ENCODE assay signal across 20 cellular contexts in the genomic region with DNA sequence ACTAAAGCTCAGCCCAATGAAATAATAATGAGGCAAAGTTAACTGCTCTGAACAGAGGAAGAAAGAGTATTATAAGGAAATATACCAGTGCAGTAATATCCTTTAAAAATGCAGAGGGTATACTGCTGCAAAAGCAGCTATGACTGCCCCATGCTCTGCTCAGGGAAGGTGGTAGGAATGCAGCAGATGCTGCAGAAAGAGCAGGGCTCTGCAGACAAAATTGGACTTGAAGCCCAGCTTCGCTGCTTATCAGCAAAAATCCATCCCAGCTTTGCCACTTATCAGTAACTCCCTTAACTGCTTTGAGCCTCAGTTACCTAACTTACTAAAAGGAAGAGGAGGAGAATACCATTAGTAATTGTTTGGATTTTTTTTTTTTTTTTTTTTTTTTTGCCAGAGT.
DNase-seq lines count a peak whose midpoint lies in the region; ATAC-seq, FAIRE-seq and TF ChIP-seq lines count a peak whose summit lies in the region.
"Had no signal": no experiment of that assay in that cellular context is flagged by ENCODE, and none has a peak within 500 bp of the region (broad histone marks: within the 10 kb centered on the region; RNA-seq: fewer than 3 reads in every experiment).

No MANE protein-coding gene starts in this region.

- H3K79me2 ChIP-seq in SK-N-SH (ENCODE audit: insufficient read depth) = no peaks in the 10 kb centered on the region
- H3K79me2 ChIP-seq in K562 (ENCODE audit: control insufficient read depth, insufficient read depth, low read length) = no peaks in the 10 kb centered on the region

- H3K36me3 Mint-ChIP-seq in T-helper 2 cell treated with Interferon-gamma antibody and Interleukin-4, amounts not matched to agents 5 μg/mL and 100 μg/mL, for 36 hours (ENCODE audit: low read depth) = no peaks in the 10 kb centered on the region
- H3K36me3 Mint-ChIP-seq: CD14-positive monocyte; CD8-positive, alpha-beta T cell; IgD-negative memory B cell had no signal

- no peak for TF ChIP-seq POLR2A in K562 (conservative IDR thresholded peaks at IDR 0.05)

- peaks cover 3% of the 10 kb centered on the region for H3F3A ChIP-seq in SK-N-SH (replicated peaks; ENCODE audit: insufficient read depth)

- intact Hi-C loops in K562 (cut with micrococcal nuclease) = no loop called here

- POLR2A ChIA-PET in SK-N-SH (lab: Yijun Ruan, JAX) (no interaction called here), K562 (lab: Yijun Ruan, JAX) (interaction anchor here (0.7 to 1.7 kb wide), 2 partner anchors 9 to 17 kb away, joined by 4 read pairs; no protein-coding TSS in a partner anchor)

- H3K9me3 Mint-ChIP-seq in T-helper 2 cell treated with Interferon-gamma antibody and Interleukin-4, amounts not matched to agents 5 μg/mL and 100 μg/mL, for 36 hours = no peaks in the 10 kb centered on the region
- H3K9me3 Mint-ChIP-seq: CD8-positive, alpha-beta T cell had no signal

- H4K20me1 ChIP-seq in SK-N-SH (ENCODE audit: insufficient read depth) = no peaks in the 10 kb centered on the region
- H4K20me1 ChIP-seq in K562 (replicated peaks; ENCODE audit: control insufficient read depth, insufficient read depth, low read length) = no peaks in the 10 kb centered on the region

- no peak for TF ChIP-seq RAD21 in SK-N-SH (IDR thresholded peaks at IDR 0.05; ENCODE audit: low read length)
- no peak for TF ChIP-seq RAD21 in K562 (CRISPR knock-in tag; conservative IDR thresholded peaks at IDR 0.05 in 1 of 2, IDR thresholded peaks at IDR 0.05 in 1 of 2)

- TF ChIP-seq EP300 in SK-N-SH (IDR thresholded peaks at IDR 0.05; ENCODE audit: borderline replicate concordance in 1 of 2, low read depth in 1 of 2, low read length in 1 of 2) (no peak), K562 (IDR thresholded peaks at IDR 0.05; ENCODE audit: low read length) (0 out of 2 replicates have a peak, but pooled peaks have one; percentile 21)

- peaks cover 4 to 24% of the 10 kb centered on the region in 2 experiments; a peak in 3 of 4 replicates for H3K4me1 ChIP-seq in SK-N-SH (ENCODE audit: control insufficient read depth in 1 of 2, insufficient read depth in 2 of 2, low read depth in 1 of 2, low read length in 1 of 2)
- peaks cover 0 to 2% of the 10 kb centered on the region in 2 experiments; a peak in 2 of 5 replicates for H3K4me1 ChIP-seq in K562 (replicated peaks in 1 of 2; ENCODE audit: control insufficient read depth in 2 of 2, insufficient read depth in 2 of 2, low read length in 2 of 2)

- DNase-seq in NCI-H226 = peak; percentile 56
- DNase-seq in SK-N-SH = peak; percentile 16
- peak in 1 of 4 experiments; percentile 23 for DNase-seq in K562 (ENCODE audit: extremely low read depth in 1 of 4, low spot score in 3 of 4)
- DNase-seq in T-helper 2 cell treated with Interferon-gamma antibody and Interleukin-4, amounts not matched to agents 5 μg/mL and 100 μg/mL, for 36 hours (ENCODE audit: low spot score) = no peak
- DNase-seq in glomerular visceral epithelial cell (ENCODE audit: extremely low spot score) = no peak
- DNase-seq in DMS153 treated with DMSO at 0.1 percent for 48 hours (lab: John Stamatoyannopoulos, UW; ENCODE audit: unreplicated experiment) = no peak
- DNase-seq: CD8-positive, alpha-beta T cell; COR-L47; DMS153; DND-41; GDM1 had no signal

- no peak overlapping the region for H2AFZ ChIP-seq in SK-N-SH (ENCODE audit: low read depth)
- no peak overlapping the region for H2AFZ ChIP-seq in K562 (ENCODE audit: low read depth, low read length)
- H2AFZ ChIP-seq: GM23248 had no signal

- H3K27me3 Mint-ChIP-seq in T-helper 2 cell treated with Interferon-gamma antibody and Interleukin-4, amounts not matched to agents 5 μg/mL and 100 μg/mL, for 36 hours (ENCODE audit: low read depth) = no peaks in the 10 kb centered on the region
- H3K27me3 Mint-ChIP-seq: IgD-negative memory B cell had no signal

- H3K27ac ChIP-seq in SK-N-SH (ENCODE audit: low read depth in 2 of 2, low read length in 1 of 2) = peak overlapping the region in 1 of 2 experiments; percentile 51; a peak in 1 of 4 replicates
- H3K27ac ChIP-seq in K562 (ENCODE audit: extremely low read depth, low read depth, low read length) = no peak overlapping the region
- H3K27ac ChIP-seq: GM23248 had no signal

- CTCF ChIA-PET in SK-N-SH (lab: Yijun Ruan, JAX) (interaction anchor here (0.8 to 1.5 kb wide), 4 partner anchors 10 to 128 kb away, joined by 3 to 4 read pairs (median 3); no protein-coding TSS in a partner anchor), K562 (lab: Yijun Ruan, JAX; ENCODE audit: low intra/inter-chr PET ratio) (no interaction called here)

- no peak overlapping the region for H3K4me2 ChIP-seq in SK-N-SH
- H3K4me2 ChIP-seq in K562 (ENCODE audit: insufficient read depth, low read length) = no peak overlapping the region

- H3K27me3 ChIP-seq in SK-N-SH (ENCODE audit: insufficient read depth) (no peaks in the 10 kb centered on the region), K562 (ENCODE audit: control insufficient read depth in 2 of 2, insufficient read depth in 2 of 2, low read length in 2 of 2) (no peaks in the 10 kb centered on the region)

- 6% methylated on average over 1 of the region's 1 CpG for WGBS in SK-N-SH (ENCODE audit: low lambda C conversion rate)
- WGBS in K562 (ENCODE audit: insufficient coverage, low coverage, missing lambda C conversion rate) = 0% methylated on average over 1 of the region's 1 CpG

- H3K9me3 ChIP-seq in SK-N-SH (no peaks in the 10 kb centered on the region), K562 (replicated peaks; ENCODE audit: control insufficient read depth, insufficient read depth, low read depth, low read length) (no peaks in the 10 kb centered on the region)

- in situ Hi-C loops in K562 (cut with MboI) = no loop called here

- BruUV-seq in K562 (replicated peaks; lab: Mats Ljungman, UMichigan) = no TSS peak

- no peak overlapping the region for H3K27ac Mint-ChIP-seq in T-helper 2 cell treated with Interferon-gamma antibody and Interleukin-4, amounts not matched to agents 5 μg/mL and 100 μg/mL, for 36 hours
- H3K27ac Mint-ChIP-seq: CD14-positive monocyte; CD8-positive, alpha-beta T cell; IgD-negative memory B cell had no signal

- no peak for FAIRE-seq in K562 (lab: Jason Lieb, UNC)
- FAIRE-seq: A204.1, D721Med, GM12892, H54 had no signal

- no peaks in the 10 kb centered on the region for H3K9me2 ChIP-seq in SK-N-SH

- TF ChIP-seq CTCF in SK-N-SH (IDR thresholded peaks at IDR 0.05) (no peak), K562 (IDR thresholded peaks at IDR 0.05 in 2 of 3, conservative IDR thresholded peaks at IDR 0.05 in 1 of 3; ENCODE audit: insufficient read depth in 2 of 3, low read depth in 1 of 3, low read length in 3 of 3) (no peak)

- ATAC-seq in K562 (no peak), HG03139 (IDR thresholded peaks at IDR 0.05; ENCODE audit: unreplicated experiment) (no peak)
- ATAC-seq: CD8-positive, alpha-beta T cell; HCT116 had no signal

- H3K4me3 Mint-ChIP-seq in T-helper 2 cell treated with Interferon-gamma antibody and Interleukin-4, amounts not matched to agents 5 μg/mL and 100 μg/mL, for 36 hours = no peak overlapping the region
- H3K4me3 Mint-ChIP-seq: CD14-positive monocyte; CD8-positive, alpha-beta T cell; IgD-negative memory B cell had no signal

- no peaks in the 10 kb centered on the region for H3K9me1 ChIP-seq in K562 (ENCODE audit: control insufficient read depth, insufficient read depth, low read length)

- no peaks in the 10 kb centered on the region for H3K4me1 Mint-ChIP-seq in T-helper 2 cell treated with Interferon-gamma antibody and Interleukin-4, amounts not matched to agents 5 μg/mL and 100 μg/mL, for 36 hours (ENCODE audit: low read depth)
- H3K4me1 Mint-ChIP-seq: IgD-negative memory B cell had no signal

- no peak overlapping the region for H3K4me3 ChIP-seq in SK-N-SH (ENCODE audit: low read depth in 2 of 2, low read length in 1 of 2)
- H3K4me3 ChIP-seq in K562 = no peak overlapping the region
- H3K4me3 ChIP-seq: GM23248 had no signal

- H3K36me3 ChIP-seq in SK-N-SH (replicated peaks in 1 of 2; ENCODE audit: control insufficient read depth in 1 of 2, insufficient read depth in 2 of 2, low read length in 1 of 2) (no peaks in the 10 kb centered on the region), K562 (ENCODE audit: control insufficient read depth, insufficient read depth, low read length) (no peaks in the 10 kb centered on the region)

- H3K9ac ChIP-seq in SK-N-SH (no peak overlapping the region), K562 (ENCODE audit: insufficient read depth in 1 of 2, low read depth in 2 of 2, low read length in 2 of 2) (no peak overlapping the region)
- H3K9ac ChIP-seq: GM23248 had no signal

TF ChIP-seq in SK-N-SH, 30 proteins besides CTCF, POLR2A, EP300 and RAD21 (continues in another document):
- no peak; the same call in 1 of the 2 replicates for TF ChIP-seq RCOR1 (IDR thresholded peaks at IDR 0.05; ENCODE audit: low read length)
- TF ChIP-seq FOSL2 (IDR thresholded peaks at IDR 0.05; ENCODE audit: borderline replicate concordance, low read depth) = no peak
- no peak for TF ChIP-seq FOXM1 (IDR thresholded peaks at IDR 0.05; ENCODE audit: low read depth)

TF ChIP-seq in K562, 482 proteins besides CTCF, POLR2A, EP300 and RAD21:
- TF ChIP-seq FOXK2 (conservative IDR thresholded peaks at IDR 0.05 in 1 of 2, IDR thresholded peaks at IDR 0.05 in 1 of 2; ENCODE audit: low read depth in 2 of 2) = no peak
- TF ChIP-seq RCOR1 (IDR thresholded peaks at IDR 0.05; ENCODE audit: borderline replicate concordance in 1 of 2, low read depth in 2 of 2, low read length in 2 of 2) = peak in 1 of 2 experiments; percentile 29; a peak in 1 of 4 replicates

Comparison
In these comparisons a context has a peak if more than half of its experiments do, and no peak if none do; other contexts are left out.
1. DNase-seq: peak in NCI-H226 (single experiment) and SK-N-SH (single experiment); none in T-helper 2 cell treated with Interferon-gamma antibody and Interleukin-4, amounts not matched to agents 5 μg/mL and 100 μg/mL, for 36 hours (single experiment), glomerular visceral epithelial cell (single experiment) and DMS153 treated with DMSO at 0.1 percent for 48 hours (single experiment).